8 cellular contexts compared by ENCODE assay signal in genomic region chr5:140042551-140043507, GRCh38. TPM values are rescaled to one million over a fixed set of nuclear protein-coding genes. Genes with fewer than 3 reads are reported as not detected.
DNase-seq lines count a peak whose midpoint lies in the region; ATAC-seq, FAIRE-seq and TF ChIP-seq lines count a peak whose summit lies in the region.

Gene NRG2, minus strand, starts transcription at chr5:140043299.

- no peak within 1 kb of the TSS for H3K27ac Mint-ChIP-seq in CD8-positive, alpha-beta T cell
- H3K27ac Mint-ChIP-seq in activated naive CD4-positive, alpha-beta T cell treated with anti-CD3 and anti-CD28 coated beads, Interleukin-2, amount 50 U/mL, for 72 hours: no peak within 1 kb of the TSS
- H3K27ac Mint-ChIP-seq in osteocyte (ENCODE audit: unreplicated experiment): no peak within 1 kb of the TSS

- H3K27me3 ChIP-seq in CD8-positive, alpha-beta T cell (ENCODE audit: insufficient read depth, low read length): peaks cover 24% of the 10 kb centered on the region
- H3K27me3 ChIP-seq in SJSA1 (replicated peaks): peaks cover 76% of the 10 kb centered on the region

- H3K4me3 ChIP-seq in CD8-positive, alpha-beta T cell (ENCODE audit: low read depth, low read length): peak within 1 kb of the TSS; percentile 52
- H3K4me3 ChIP-seq in SJSA1: peak within 1 kb of the TSS; percentile 40

- no peak within 1 kb of the TSS for H3K27ac ChIP-seq in CD8-positive, alpha-beta T cell (ENCODE audit: low read depth, low read length)
- no peak within 1 kb of the TSS for H3K27ac ChIP-seq in SJSA1

- H3K4me1 ChIP-seq in CD8-positive, alpha-beta T cell (ENCODE audit: insufficient read depth, low read length): peaks cover 17% of the 10 kb centered on the region
- peaks cover 27% of the 10 kb centered on the region for H3K4me1 ChIP-seq in SJSA1 (replicated peaks)

- no peaks in the 10 kb centered on the region for H3K9me3 Mint-ChIP-seq in CD8-positive, alpha-beta T cell
- no peaks in the 10 kb centered on the region for H3K9me3 Mint-ChIP-seq in activated naive CD4-positive, alpha-beta T cell treated with anti-CD3 and anti-CD28 coated beads, Interleukin-2, amount 50 U/mL, for 72 hours
- H3K9me3 Mint-ChIP-seq in osteocyte (ENCODE audit: unreplicated experiment): no peaks in the 10 kb centered on the region

- intact Hi-C loops in CD8-positive, alpha-beta T cell (cut with DNase I, micrococcal nuclease): no loop called here
- intact Hi-C loops in Right ventricle myocardium inferior (cut with DNase I): loop anchor here (5.0 kb wide), 2 partner anchors 41 to 61 kb away; no protein-coding TSS in a partner anchor

- peaks cover 26% of the 10 kb centered on the region for H3K4me1 Mint-ChIP-seq in CD8-positive, alpha-beta T cell (ENCODE audit: low read depth)
- peaks cover 36% of the 10 kb centered on the region for H3K4me1 Mint-ChIP-seq in osteocyte (ENCODE audit: unreplicated experiment)

- peaks cover 60% of the 10 kb centered on the region for H3K27me3 Mint-ChIP-seq in CD8-positive, alpha-beta T cell (ENCODE audit: low read depth)
- peaks cover 28% of the 10 kb centered on the region for H3K27me3 Mint-ChIP-seq in osteocyte (ENCODE audit: unreplicated experiment)

- H3K36me3 Mint-ChIP-seq in CD8-positive, alpha-beta T cell: no peaks in the 10 kb centered on the region
- H3K36me3 Mint-ChIP-seq in activated naive CD4-positive, alpha-beta T cell treated with anti-CD3 and anti-CD28 coated beads, Interleukin-2, amount 50 U/mL, for 72 hours: no peaks in the 10 kb centered on the region
- no peaks in the 10 kb centered on the region for H3K36me3 Mint-ChIP-seq in osteocyte (ENCODE audit: unreplicated experiment)

- H3K4me3 Mint-ChIP-seq in CD8-positive, alpha-beta T cell: peak within 1 kb of the TSS; percentile 75
- peak within 1 kb of the TSS; percentile 74 for H3K4me3 Mint-ChIP-seq in osteocyte (ENCODE audit: unreplicated experiment)

- H3K9me3 ChIP-seq in CD8-positive, alpha-beta T cell (ENCODE audit: low read length): no peaks in the 10 kb centered on the region
- H3K9me3 ChIP-seq in SJSA1 (replicated peaks): peaks cover 2% of the 10 kb centered on the region; the same call in 1 of the 2 replicates

- peak; percentile 23 for TF ChIP-seq CTCF in CD8-positive, alpha-beta T cell (IDR thresholded peaks at IDR 0.05)
- TF ChIP-seq CTCF in osteocyte (IDR thresholded peaks at IDR 0.05): peak; percentile 39

- CTCF ChIA-PET in CD8-positive, alpha-beta T cell (lab: Charles Lee): interaction anchor here (0.9 to 1.4 kb wide), 4 partner anchors 11 to 263 kb away, joined by 3 to 6 read pairs (median 3); no protein-coding TSS in a partner anchor

- ATAC-seq in CD8-positive, alpha-beta T cell: peak; percentile 95
- peak; percentile 58 for ATAC-seq in GM19452 (IDR thresholded peaks at IDR 0.05; ENCODE audit: unreplicated experiment)
- ATAC-seq in activated naive CD4-positive, alpha-beta T cell treated with anti-CD3 and anti-CD28 coated beads, Interleukin-2, amount 50 U/mL, for 72 hours: peak; percentile 67 to 78
- peak; percentile 92 for ATAC-seq in Right ventricle myocardium inferior

- FAIRE-seq in urothelium cell line (lab: Jason Lieb, UNC): no peak

- H3K36me3 ChIP-seq in CD8-positive, alpha-beta T cell (ENCODE audit: insufficient read depth, low read length): no peaks in the 10 kb centered on the region
- H3K36me3 ChIP-seq in SJSA1: no peaks in the 10 kb centered on the region

- POLR2A ChIA-PET in CD8-positive, alpha-beta T cell (lab: Charles Lee): interaction anchor here (1.1 kb wide), 1 partner anchor 13 kb away, joined by 4 read pairs; no protein-coding TSS in a partner anchor

- DNase-seq in CD8-positive, alpha-beta T cell: peak; percentile 21 to 70 (median 57)
- DNase-seq in HK-2 (ENCODE audit: unreplicated experiment) (peak; percentile 38), SJSA1 (ENCODE audit: low read depth in 1 of 2, low spot score in 2 of 2) (peak; percentile 70 to 77), Right ventricle myocardium inferior (ENCODE audit: missing footprints) (peak; percentile 84), osteocyte (ENCODE audit: extremely low spot score, unreplicated experiment) (peak; percentile 88), urothelium cell line (ENCODE audit: low spot score) (peak; percentile 85)
- DNase-seq in activated naive CD4-positive, alpha-beta T cell treated with anti-CD3 and anti-CD28 coated beads, Interleukin-2, amount 50 U/mL, for 72 hours (ENCODE audit: low spot score in 2 of 2): peak in 1 of 2 donors; percentile 36

RNA-seq across cellular contexts. Expression of gene NRG2, which starts in this region (rescaled TPM):
- under 1 TPM; 0.24 to 0.33 TPM for total RNA-seq in CD8-positive, alpha-beta T cell
- total RNA-seq in SJSA1 (2014; rRNA removed; shearing (Covaris generic)): not detected in 2 replicates
- total RNA-seq in activated naive CD4-positive, alpha-beta T cell treated with anti-CD3 and anti-CD28 coated beads, Interleukin-2, amount 50 U/mL, for 72 hours: under 1 TPM in 1 of 2 donors, not detected in 1; 0.06 TPM
- total RNA-seq in Right ventricle myocardium inferior (1.9 TPM), osteocyte (0.86 and 1.5 TPM in 2 replicates)

Comparison
In these comparisons a context has a peak if more than half of its experiments do, and no peak if none do; other contexts are left out.
1. Peak in DNase-seq, ATAC-seq and H3K4me3 ChIP-seq in CD8-positive, alpha-beta T cell; RNA of the gene not detected or under 1 TPM.
2. Peak in DNase-seq and H3K4me3 ChIP-seq in SJSA1; RNA of the gene not detected or under 1 TPM.
3. Peak in ATAC-seq in activated naive CD4-positive, alpha-beta T cell treated with anti-CD3 and anti-CD28 coated beads, Interleukin-2, amount 50 U/mL, for 72 hours; RNA of the gene not detected or under 1 TPM.